Comparison of ENCODE assay signal across 1 cellular context in the genomic region with DNA sequence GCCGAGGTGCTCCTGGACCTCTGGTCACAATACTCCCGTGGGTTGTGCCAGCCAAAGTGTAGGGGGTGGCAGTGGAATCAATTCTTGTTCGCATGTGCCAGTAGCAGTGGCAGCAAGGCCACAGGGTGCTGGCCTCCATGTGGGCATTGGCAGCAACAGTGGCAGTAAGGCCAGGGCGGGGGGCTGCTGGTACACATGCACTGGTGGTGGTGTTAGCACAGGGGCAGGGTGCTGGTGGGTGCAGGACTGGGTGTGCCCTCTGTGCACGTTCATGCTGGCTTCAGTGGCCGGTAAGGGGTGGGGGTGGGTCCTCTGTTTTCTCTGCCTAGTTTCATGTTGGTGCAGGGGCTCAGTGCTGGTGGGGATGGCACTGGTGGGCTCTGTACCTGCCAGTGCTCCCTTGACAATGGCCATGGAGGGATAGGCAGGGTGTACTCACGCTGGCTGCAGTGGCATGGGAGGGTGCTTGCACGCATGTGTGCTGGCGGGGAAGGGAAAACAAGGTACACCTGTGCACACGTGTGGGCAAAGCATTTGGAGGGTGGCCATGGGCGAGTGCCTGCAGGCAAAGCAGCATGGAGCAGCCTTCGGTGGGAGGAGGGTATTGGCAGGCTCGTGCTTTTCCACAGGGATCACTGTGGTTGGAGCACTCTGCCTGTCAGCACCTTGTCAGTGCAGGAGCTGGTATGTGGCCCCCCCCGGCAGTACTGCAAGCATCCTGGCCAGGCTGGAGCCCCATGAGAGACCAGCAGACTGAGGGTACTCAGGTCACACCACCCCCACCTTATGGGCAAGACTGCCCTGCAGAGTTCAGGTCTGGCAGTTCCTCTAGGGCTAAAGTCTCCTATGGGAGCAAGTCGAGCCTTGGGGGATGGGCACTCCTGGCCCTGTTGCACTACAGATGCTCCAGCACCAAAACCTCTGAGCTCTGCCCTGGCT.
TF ChIP-seq lines count a peak whose summit lies in the region.

No MANE protein-coding gene starts in this region.

TF ChIP-seq in HepG2, 621 proteins besides CTCF, POLR2A, EP300 and RAD21:
- TF ChIP-seq, protein P1, sequence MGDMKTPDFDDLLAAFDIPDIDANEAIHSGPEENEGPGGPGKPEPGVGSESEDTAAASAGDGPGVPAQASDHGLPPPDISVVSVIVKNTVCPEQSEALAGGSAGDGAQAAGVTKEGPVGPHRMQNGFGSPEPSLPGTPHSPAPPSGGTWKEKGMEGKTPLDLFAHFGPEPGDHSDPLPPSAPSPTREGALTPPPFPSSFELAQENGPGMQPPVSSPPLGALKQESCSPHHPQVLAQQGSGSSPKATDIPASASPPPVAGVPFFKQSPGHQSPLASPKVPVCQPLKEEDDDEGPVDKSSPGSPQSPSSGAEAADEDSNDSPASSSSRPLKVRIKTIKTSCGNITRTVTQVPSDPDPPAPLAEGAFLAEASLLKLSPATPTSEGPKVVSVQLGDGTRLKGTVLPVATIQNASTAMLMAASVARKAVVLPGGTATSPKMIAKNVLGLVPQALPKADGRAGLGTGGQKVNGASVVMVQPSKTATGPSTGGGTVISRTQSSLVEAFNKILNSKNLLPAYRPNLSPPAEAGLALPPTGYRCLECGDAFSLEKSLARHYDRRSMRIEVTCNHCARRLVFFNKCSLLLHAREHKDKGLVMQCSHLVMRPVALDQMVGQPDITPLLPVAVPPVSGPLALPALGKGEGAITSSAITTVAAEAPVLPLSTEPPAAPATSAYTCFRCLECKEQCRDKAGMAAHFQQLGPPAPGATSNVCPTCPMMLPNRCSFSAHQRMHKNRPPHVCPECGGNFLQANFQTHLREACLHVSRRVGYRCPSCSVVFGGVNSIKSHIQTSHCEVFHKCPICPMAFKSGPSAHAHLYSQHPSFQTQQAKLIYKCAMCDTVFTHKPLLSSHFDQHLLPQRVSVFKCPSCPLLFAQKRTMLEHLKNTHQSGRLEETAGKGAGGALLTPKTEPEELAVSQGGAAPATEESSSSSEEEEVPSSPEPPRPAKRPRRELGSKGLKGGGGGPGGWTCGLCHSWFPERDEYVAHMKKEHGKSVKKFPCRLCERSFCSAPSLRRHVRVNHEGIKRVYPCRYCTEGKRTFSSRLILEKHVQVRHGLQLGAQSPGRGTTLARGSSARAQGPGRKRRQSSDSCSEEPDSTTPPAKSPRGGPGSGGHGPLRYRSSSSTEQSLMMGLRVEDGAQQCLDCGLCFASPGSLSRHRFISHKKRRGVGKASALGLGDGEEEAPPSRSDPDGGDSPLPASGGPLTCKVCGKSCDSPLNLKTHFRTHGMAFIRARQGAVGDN (CRISPR knock-in tag; IDR thresholded peaks at IDR 0.05), result peak; percentile 10; the same call in 1 of the 2 replicates
- TF ChIP-seq, protein P2, sequence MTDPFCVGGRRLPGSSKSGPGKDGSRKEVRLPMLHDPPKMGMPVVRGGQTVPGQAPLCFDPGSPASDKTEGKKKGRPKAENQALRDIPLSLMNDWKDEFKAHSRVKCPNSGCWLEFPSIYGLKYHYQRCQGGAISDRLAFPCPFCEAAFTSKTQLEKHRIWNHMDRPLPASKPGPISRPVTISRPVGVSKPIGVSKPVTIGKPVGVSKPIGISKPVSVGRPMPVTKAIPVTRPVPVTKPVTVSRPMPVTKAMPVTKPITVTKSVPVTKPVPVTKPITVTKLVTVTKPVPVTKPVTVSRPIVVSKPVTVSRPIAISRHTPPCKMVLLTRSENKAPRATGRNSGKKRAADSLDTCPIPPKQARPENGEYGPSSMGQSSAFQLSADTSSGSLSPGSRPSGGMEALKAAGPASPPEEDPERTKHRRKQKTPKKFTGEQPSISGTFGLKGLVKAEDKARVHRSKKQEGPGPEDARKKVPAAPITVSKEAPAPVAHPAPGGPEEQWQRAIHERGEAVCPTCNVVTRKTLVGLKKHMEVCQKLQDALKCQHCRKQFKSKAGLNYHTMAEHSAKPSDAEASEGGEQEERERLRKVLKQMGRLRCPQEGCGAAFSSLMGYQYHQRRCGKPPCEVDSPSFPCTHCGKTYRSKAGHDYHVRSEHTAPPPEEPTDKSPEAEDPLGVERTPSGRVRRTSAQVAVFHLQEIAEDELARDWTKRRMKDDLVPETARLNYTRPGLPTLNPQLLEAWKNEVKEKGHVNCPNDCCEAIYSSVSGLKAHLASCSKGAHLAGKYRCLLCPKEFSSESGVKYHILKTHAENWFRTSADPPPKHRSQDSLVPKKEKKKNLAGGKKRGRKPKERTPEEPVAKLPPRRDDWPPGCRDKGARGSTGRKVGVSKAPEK (CRISPR knock-in tag; IDR thresholded peaks at IDR 0.05; ENCODE audit: borderline replicate concordance), result no peak
- TF ChIP-seq ZNF263 (CRISPR knock-in tag; IDR thresholded peaks at IDR 0.05), result peak; percentile 57; the same call in 1 of the 2 replicates
- no peak for TF ChIP-seq MIER3 (CRISPR knock-in tag; IDR thresholded peaks at IDR 0.05; ENCODE audit: borderline replicate concordance)
